13 cellular contexts compared by ENCODE assay signal in the genomic region with DNA sequence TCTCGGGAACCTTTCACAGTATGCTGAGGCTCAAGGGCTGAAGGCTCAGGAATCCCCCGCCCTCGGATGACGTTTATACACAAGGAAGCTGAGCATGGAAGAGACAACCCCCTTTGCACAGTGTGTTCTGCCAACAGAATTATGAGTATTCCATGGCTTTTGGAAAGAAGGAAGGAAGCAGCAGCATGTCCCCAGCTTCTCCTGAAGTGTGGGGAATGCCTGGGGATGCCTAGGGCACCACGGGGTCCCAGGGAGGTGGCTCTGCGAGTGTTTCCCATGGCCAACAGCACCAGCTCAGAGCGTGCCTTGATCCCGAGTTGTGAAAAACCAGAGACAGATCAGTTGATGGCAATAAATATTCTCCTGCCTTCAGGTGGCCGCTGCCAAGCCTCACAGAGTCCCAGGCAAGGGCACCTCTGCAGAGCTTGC.
DNase-seq lines count a peak whose midpoint lies in the region; ATAC-seq and TF ChIP-seq lines count a peak whose summit lies in the region.
"Had no signal": no experiment of that assay in that cellular context is flagged by ENCODE, and none has a peak within 500 bp of the region (broad histone marks: within the 10 kb centered on the region; RNA-seq: fewer than 3 reads in every experiment).

No MANE protein-coding gene starts in this region.

- H3K36me3 ChIP-seq in Peyer's patch: no peaks in the 10 kb centered on the region
- H3K36me3 ChIP-seq in endodermal cell (ENCODE audit: control insufficient read depth, insufficient read depth, low read length): peaks cover 76% of the 10 kb centered on the region
- peaks cover 0 to 3% of the 10 kb centered on the region in 2 donors for H3K36me3 ChIP-seq in lung (ENCODE audit: control insufficient read depth in 2 of 2, insufficient read depth in 2 of 2, low read length in 2 of 2)
- peaks cover 0 to 6% (median 0%) of the 10 kb centered on the region in 4 donors for H3K36me3 ChIP-seq in stomach

- no peaks in the 10 kb centered on the region for H3K27me3 Mint-ChIP-seq in endodermal cell (ENCODE audit: insufficient read depth)

- DNase-seq in Peyer's patch: peak in 2 of 3 donors; percentile 31 to 75
- peak; percentile 27 for DNase-seq in endodermal cell
- no peak for DNase-seq in lung (ENCODE audit: low spot score)
- DNase-seq in stomach: peak; percentile 31
- no peak for DNase-seq in NCI-H2171 treated with DMSO at 0.1 percent for 48 hours (lab: John Stamatoyannopoulos, UW)
- DNase-seq in KG1 (lab: John Stamatoyannopoulos, UW): no peak
- DNase-seq: activated effector memory CD4-positive, alpha-beta T cell treated with anti-CD3 and anti-CD28 coated beads, Interleukin-2, amount 50 U/mL, for 16 hours; stimulated activated naive CD4-positive, alpha-beta T cell had no signal

- no peak overlapping the region for H3K4me3 ChIP-seq in Peyer's patch
- no peak overlapping the region for H3K4me3 ChIP-seq in endodermal cell (ENCODE audit: low read length)
- no peak overlapping the region for H3K4me3 ChIP-seq in lung
- H3K4me3 ChIP-seq in stomach: no peak overlapping the region

- WGBS in endodermal cell (ENCODE audit: insufficient coverage in 1 of 2, insufficient read length in 1 of 2), 2 experiments: 94 to 95% methylated on average over 8 to 9 of the region's 9 CpGs
- WGBS in lung, 2 donors: 64 to 72% methylated on average over 9 of the region's 9 CpGs
- WGBS in stomach, 5 donors: 67 to 82% (median 79%) methylated on average over 9 of the region's 9 CpGs

- H3K27ac ChIP-seq in Peyer's patch: peak overlapping the region; percentile 53 to 83 (median 72)
- no peak overlapping the region for H3K27ac ChIP-seq in endodermal cell (ENCODE audit: low read depth, low read length)
- H3K27ac ChIP-seq in lung (ENCODE audit: low read depth in 1 of 2, low read length in 1 of 2): peak overlapping the region; percentile 63 to 69
- peak overlapping the region; percentile 4 to 89 (median 81) for H3K27ac ChIP-seq in stomach

- TF ChIP-seq CTCF in Peyer's patch (IDR thresholded peaks at IDR 0.05): no peak
- TF ChIP-seq CTCF in endodermal cell (conservative IDR thresholded peaks at IDR 0.05): no peak
- TF ChIP-seq CTCF in lung (IDR thresholded peaks at IDR 0.05; ENCODE audit: control extremely low read depth, extremely low read depth): no peak
- TF ChIP-seq CTCF in stomach (IDR thresholded peaks at IDR 0.05): no peak

- peaks cover 41% of the 10 kb centered on the region for H3K36me3 Mint-ChIP-seq in endodermal cell (ENCODE audit: low read depth)

- H3K4me3 Mint-ChIP-seq in endodermal cell: no peak overlapping the region
- H3K4me3 Mint-ChIP-seq: B cell had no signal

- TF ChIP-seq POLR2A in Peyer's patch (IDR thresholded peaks at IDR 0.05): no peak
- no peak for TF ChIP-seq POLR2A in stomach (IDR thresholded peaks at IDR 0.05)

- no peak for TF ChIP-seq EP300 in stomach (IDR thresholded peaks at IDR 0.05)

- intact Hi-C loops in stomach (cut with DNase I; ENCODE audit: low total_unique reads): no loop called here

- H3K27ac Mint-ChIP-seq in endodermal cell: no peak overlapping the region
- H3K27ac Mint-ChIP-seq: B cell had no signal

- no peak overlapping the region for H3K9ac ChIP-seq in endodermal cell (ENCODE audit: extremely low read depth, low read length, poor library complexity, severe bottlenecking)

- no peaks in the 10 kb centered on the region for H3K9me3 Mint-ChIP-seq in endodermal cell

- H3K4me1 ChIP-seq in Peyer's patch (peaks cover 0 to 18% (median 5%) of the 10 kb centered on the region in 4 donors), endodermal cell (ENCODE audit: control insufficient read depth, insufficient read depth, low read length) (no peaks in the 10 kb centered on the region), lung (ENCODE audit: control insufficient read depth in 2 of 2, insufficient read depth in 2 of 2, low read length in 2 of 2) (peaks cover 7 to 30% of the 10 kb centered on the region in 2 donors), stomach (peaks cover 23 to 59% (median 48%) of the 10 kb centered on the region in 4 donors)

- H3K4me1 Mint-ChIP-seq in endodermal cell: no peaks in the 10 kb centered on the region

- no peaks in the 10 kb centered on the region for H3K27me3 ChIP-seq in Peyer's patch
- no peaks in the 10 kb centered on the region for H3K27me3 ChIP-seq in endodermal cell (ENCODE audit: control insufficient read depth, insufficient read depth, low read length, poor library complexity, severe bottlenecking)
- no peaks in the 10 kb centered on the region for H3K27me3 ChIP-seq in lung (ENCODE audit: control insufficient read depth, insufficient read depth)
- no peaks in the 10 kb centered on the region for H3K27me3 ChIP-seq in stomach

- peak; percentile 41 for ATAC-seq in lung (ENCODE audit: insufficient read depth, low FRiP score)
- no peak for ATAC-seq in GM21576 (IDR thresholded peaks at IDR 0.05; ENCODE audit: unreplicated experiment)
- ATAC-seq in GM21381 (IDR thresholded peaks at IDR 0.05; ENCODE audit: unreplicated experiment): no peak
- ATAC-seq: activated CD4-positive, CD25-positive, alpha-beta regulatory T cell treated with anti-CD3 and anti-CD28 coated beads, Interleukin-2, amount 50 U/mL, for 24 hours; SK-N-SH treated with all-trans-retinoic acid at 6 μM for 48 hours had no signal

- H3K9me3 ChIP-seq in Peyer's patch: no peaks in the 10 kb centered on the region
- no peaks in the 10 kb centered on the region for H3K9me3 ChIP-seq in endodermal cell (ENCODE audit: control insufficient read depth, low read length)
- no peaks in the 10 kb centered on the region for H3K9me3 ChIP-seq in lung (ENCODE audit: control insufficient read depth in 2 of 2, insufficient read depth in 1 of 2, low read length in 1 of 2)
- no peaks in the 10 kb centered on the region for H3K9me3 ChIP-seq in stomach

Comparison
In these comparisons a context has a peak if more than half of its experiments do, and no peak if none do; other contexts are left out.
1. DNase-seq: peak in Peyer's patch (2 of 3), endodermal cell (single experiment) and stomach (single experiment); none in lung (single experiment), NCI-H2171 treated with DMSO at 0.1 percent for 48 hours (single experiment) and KG1 (single experiment).